Comparison of ENCODE assay signal across 18 cellular contexts in genomic region chr14:91503000-91503504, GRCh38. TPM values are rescaled to one million over a fixed set of nuclear protein-coding genes. Genes with fewer than 3 reads are reported as not detected.
DNase-seq lines count a peak whose midpoint lies in the region; ATAC-seq and TF ChIP-seq lines count a peak whose summit lies in the region.
"Had no signal": no experiment of that assay in that cellular context is flagged by ENCODE, and none has a peak within 500 bp of the region (broad histone marks: within the 10 kb centered on the region; RNA-seq: fewer than 3 reads in every experiment).

No MANE protein-coding gene starts in this region.

- no peaks in the 10 kb centered on the region for H3K27me3 Mint-ChIP-seq in activated naive CD4-positive, alpha-beta T cell treated with anti-CD3 and anti-CD28 coated beads, Interleukin-2, amount 50 U/mL, for 24 hours
- H3K27me3 Mint-ChIP-seq in T-cell (no peaks in the 10 kb centered on the region), memory B cell (no peaks in the 10 kb centered on the region)
- H3K27me3 Mint-ChIP-seq in stimulated activated naive B cell treated with anti-CD40 and anti-IgM and Interleukin-4, amounts not matched to agents 10 μg/mL and 1 μg/mL and 100 μg/mL, for 72 hours: no peaks in the 10 kb centered on the region
- no peaks in the 10 kb centered on the region for H3K27me3 Mint-ChIP-seq in activated T-helper 2 cell treated with anti-CD3 and anti-CD28 coated beads, Interferon-gamma antibody, Interleukin-2, Interleukin-4, amounts not matched to agents 10 μg/mL and 5 μg/mL and 100 μg/mL, durations not matched to agents 14 hours and 24 hours and 36 hours (ENCODE audit: low read depth)

- no peaks in the 10 kb centered on the region for H3K27me3 ChIP-seq in Peyer's patch
- H3K27me3 ChIP-seq: adrenal gland; BLaER1 treated with 17β-estradiol and CSF1 and Interleukin-3, amounts not matched to agents 10 nM and 100 nM; ovary had no signal

- H3K4me1 Mint-ChIP-seq in activated naive CD4-positive, alpha-beta T cell treated with anti-CD3 and anti-CD28 coated beads, Interleukin-2, amount 50 U/mL, for 24 hours: peaks cover 70% of the 10 kb centered on the region
- peaks cover 68 to 81% (median 79%) of the 10 kb centered on the region in 3 donors for H3K4me1 Mint-ChIP-seq in T-cell
- H3K4me1 Mint-ChIP-seq in memory B cell: peaks cover 24% of the 10 kb centered on the region
- H3K4me1 Mint-ChIP-seq in stimulated activated naive B cell treated with anti-CD40 and anti-IgM and Interleukin-4, amounts not matched to agents 10 μg/mL and 1 μg/mL and 100 μg/mL, for 72 hours: peaks cover 25 to 49% of the 10 kb centered on the region in 2 donors
- H3K4me1 Mint-ChIP-seq in activated T-helper 2 cell treated with anti-CD3 and anti-CD28 coated beads, Interferon-gamma antibody, Interleukin-2, Interleukin-4, amounts not matched to agents 10 μg/mL and 5 μg/mL and 100 μg/mL, durations not matched to agents 14 hours and 24 hours and 36 hours (ENCODE audit: low read depth): peaks cover 37% of the 10 kb centered on the region

- no peak for ATAC-seq in activated naive CD4-positive, alpha-beta T cell treated with anti-CD3 and anti-CD28 coated beads, Interleukin-2, amount 50 U/mL, for 72 hours
- ATAC-seq in T-cell (replicated peaks in 1 of 4) (no peak), memory B cell (ENCODE audit: low read depth) (no peak), left colon (no peak)
- ATAC-seq in stimulated activated naive B cell treated with anti-CD40 and anti-IgM and Interleukin-4, amounts not matched to agents 10 μg/mL and 1 μg/mL and 100 μg/mL, for 72 hours (replicated peaks): no peak
- ATAC-seq: sciatic nerve had no signal

- H3K9me3 ChIP-seq in Peyer's patch: no peaks in the 10 kb centered on the region
- H3K9me3 ChIP-seq: adrenal gland; BLaER1 treated with 17β-estradiol and CSF1 and Interleukin-3, amounts not matched to agents 10 nM and 100 nM; ovary had no signal

- H3K27ac Mint-ChIP-seq in activated naive CD4-positive, alpha-beta T cell treated with anti-CD3 and anti-CD28 coated beads, Interleukin-2, amount 50 U/mL, for 24 hours: peak overlapping the region; percentile 77
- H3K27ac Mint-ChIP-seq in activated naive CD4-positive, alpha-beta T cell treated with anti-CD3 and anti-CD28 coated beads, Interleukin-2, amount 50 U/mL, for 72 hours: no peak overlapping the region
- H3K27ac Mint-ChIP-seq in T-cell: peak overlapping the region in 1 of 2 donors; percentile 13
- peak overlapping the region; percentile 64 for H3K27ac Mint-ChIP-seq in memory B cell
- peak overlapping the region; percentile 52 for H3K27ac Mint-ChIP-seq in stimulated activated naive B cell treated with anti-CD40 and anti-IgM and Interleukin-4, amounts not matched to agents 10 μg/mL and 1 μg/mL and 100 μg/mL, for 72 hours
- no peak overlapping the region for H3K27ac Mint-ChIP-seq in activated T-helper 2 cell treated with anti-CD3 and anti-CD28 coated beads, Interferon-gamma antibody, Interleukin-2, Interleukin-4, amounts not matched to agents 10 μg/mL and 5 μg/mL and 100 μg/mL, durations not matched to agents 14 hours and 24 hours and 36 hours

- H3K36me3 ChIP-seq in Peyer's patch: peaks cover 0 to 27% (median 0%) of the 10 kb centered on the region in 3 donors
- H3K36me3 ChIP-seq: adrenal gland, ovary had no signal

- intact Hi-C loops in activated T-helper 2 cell treated with anti-CD3 and anti-CD28 coated beads, Interferon-gamma antibody, Interleukin-2, Interleukin-4, amounts not matched to agents 10 μg/mL and 5 μg/mL and 100 μg/mL, durations not matched to agents 14 hours and 24 hours and 36 hours (cut with micrococcal nuclease): no loop called here
- intact Hi-C loops in left colon (cut with DNase I, micrococcal nuclease): no loop called here

- CTCF ChIA-PET in T-cell (lab: Charles Lee): no interaction called here

- no peak for TF ChIP-seq POLR2A in Peyer's patch (IDR thresholded peaks at IDR 0.05)

- H3K36me3 Mint-ChIP-seq in activated naive CD4-positive, alpha-beta T cell treated with anti-CD3 and anti-CD28 coated beads, Interleukin-2, amount 50 U/mL, for 24 hours: peaks cover 15% of the 10 kb centered on the region
- H3K36me3 Mint-ChIP-seq in activated naive CD4-positive, alpha-beta T cell treated with anti-CD3 and anti-CD28 coated beads, Interleukin-2, amount 50 U/mL, for 72 hours: peaks cover 1 to 62% of the 10 kb centered on the region in 2 donors
- H3K36me3 Mint-ChIP-seq in T-cell (peaks cover 35% of the 10 kb centered on the region), memory B cell (peaks cover 10% of the 10 kb centered on the region)
- peaks cover 29 to 42% of the 10 kb centered on the region in 2 donors for H3K36me3 Mint-ChIP-seq in stimulated activated naive B cell treated with anti-CD40 and anti-IgM and Interleukin-4, amounts not matched to agents 10 μg/mL and 1 μg/mL and 100 μg/mL, for 72 hours
- peaks cover 64% of the 10 kb centered on the region for H3K36me3 Mint-ChIP-seq in activated T-helper 2 cell treated with anti-CD3 and anti-CD28 coated beads, Interferon-gamma antibody, Interleukin-2, Interleukin-4, amounts not matched to agents 10 μg/mL and 5 μg/mL and 100 μg/mL, durations not matched to agents 14 hours and 24 hours and 36 hours (ENCODE audit: low read depth)

- no peak for DNase-seq in activated naive CD4-positive, alpha-beta T cell treated with anti-CD3 and anti-CD28 coated beads, Interleukin-2, amount 50 U/mL, for 72 hours (ENCODE audit: low spot score in 2 of 2)
- no peak for DNase-seq in T-cell
- DNase-seq in memory B cell (ENCODE audit: low spot score in 2 of 2): no peak
- DNase-seq in stimulated activated naive B cell treated with anti-CD40 and anti-IgM and Interleukin-4, amounts not matched to agents 10 μg/mL and 1 μg/mL and 100 μg/mL, for 72 hours: no peak
- DNase-seq in activated T-helper 2 cell treated with anti-CD3 and anti-CD28 coated beads, Interferon-gamma antibody, Interleukin-2, Interleukin-4, amounts not matched to agents 10 μg/mL and 5 μg/mL and 100 μg/mL, durations not matched to agents 14 hours and 24 hours and 36 hours (ENCODE audit: low spot score): no peak
- no peak for DNase-seq in left colon
- DNase-seq in Peyer's patch: no peak
- DNase-seq: ACHN, adrenal gland, H9, NCI-H146, NCI-H69, ovary, T1000 had no signal

- POLR2A ChIA-PET in T-cell (lab: Charles Lee): interaction anchor here in 1 of 2 donors (0.7 kb wide), 1 partner anchor 48 kb away, joined by 3 read pairs; no protein-coding TSS in a partner anchor

- H3K4me3 ChIP-seq in Peyer's patch: no peak overlapping the region
- H3K4me3 ChIP-seq: adrenal gland; BLaER1 treated with 17β-estradiol and CSF1 and Interleukin-3, amounts not matched to agents 10 nM and 100 nM; coronary artery; ovary had no signal

- H3K4me1 ChIP-seq in Peyer's patch: peaks cover 0 to 26% (median 7%) of the 10 kb centered on the region in 4 donors

- no peaks in the 10 kb centered on the region for H3K9me3 Mint-ChIP-seq in activated naive CD4-positive, alpha-beta T cell treated with anti-CD3 and anti-CD28 coated beads, Interleukin-2, amount 50 U/mL, for 24 hours
- no peaks in the 10 kb centered on the region for H3K9me3 Mint-ChIP-seq in activated naive CD4-positive, alpha-beta T cell treated with anti-CD3 and anti-CD28 coated beads, Interleukin-2, amount 50 U/mL, for 72 hours
- no peaks in the 10 kb centered on the region for H3K9me3 Mint-ChIP-seq in T-cell
- H3K9me3 Mint-ChIP-seq in memory B cell: no peaks in the 10 kb centered on the region
- no peaks in the 10 kb centered on the region for H3K9me3 Mint-ChIP-seq in stimulated activated naive B cell treated with anti-CD40 and anti-IgM and Interleukin-4, amounts not matched to agents 10 μg/mL and 1 μg/mL and 100 μg/mL, for 72 hours
- H3K9me3 Mint-ChIP-seq in activated T-helper 2 cell treated with anti-CD3 and anti-CD28 coated beads, Interferon-gamma antibody, Interleukin-2, Interleukin-4, amounts not matched to agents 10 μg/mL and 5 μg/mL and 100 μg/mL, durations not matched to agents 14 hours and 24 hours and 36 hours: no peaks in the 10 kb centered on the region
- H3K9me3 Mint-ChIP-seq: H9 had no signal

- TF ChIP-seq CTCF in Peyer's patch (IDR thresholded peaks at IDR 0.05): no peak

- H3K4me3 Mint-ChIP-seq in activated naive CD4-positive, alpha-beta T cell treated with anti-CD3 and anti-CD28 coated beads, Interleukin-2, amount 50 U/mL, for 24 hours: peak overlapping the region; percentile 66
- H3K4me3 Mint-ChIP-seq in T-cell (peak overlapping the region in 2 of 3 donors; percentile 9 to 50), memory B cell (no peak overlapping the region)
- peak overlapping the region in 1 of 2 donors; percentile 37 for H3K4me3 Mint-ChIP-seq in stimulated activated naive B cell treated with anti-CD40 and anti-IgM and Interleukin-4, amounts not matched to agents 10 μg/mL and 1 μg/mL and 100 μg/mL, for 72 hours
- H3K4me3 Mint-ChIP-seq in activated T-helper 2 cell treated with anti-CD3 and anti-CD28 coated beads, Interferon-gamma antibody, Interleukin-2, Interleukin-4, amounts not matched to agents 10 μg/mL and 5 μg/mL and 100 μg/mL, durations not matched to agents 14 hours and 24 hours and 36 hours (ENCODE audit: low read depth): no peak overlapping the region
- H3K4me3 Mint-ChIP-seq: H9 had no signal

- no peak overlapping the region for H3K27ac ChIP-seq in Peyer's patch
- H3K27ac ChIP-seq: adrenal gland; BLaER1 treated with 17β-estradiol and CSF1 and Interleukin-3, amounts not matched to agents 10 nM and 100 nM; coronary artery; ovary had no signal

RNA-seq across cellular contexts. Expression of gene PPP4R3A, which starts 7.1 kb away (rescaled TPM):
- 100 to 1,000 TPM; 103 to 138 TPM for total RNA-seq in activated naive CD4-positive, alpha-beta T cell treated with anti-CD3 and anti-CD28 coated beads, Interleukin-2, amount 50 U/mL, for 72 hours
- total RNA-seq in T-cell: 100 to 1,000 TPM; 158 to 200 (median 169) TPM
- total RNA-seq in activated T-helper 2 cell treated with anti-CD3 and anti-CD28 coated beads, Interferon-gamma antibody, Interleukin-2, Interleukin-4, amounts not matched to agents 10 μg/mL and 5 μg/mL and 100 μg/mL, durations not matched to agents 14 hours and 24 hours and 36 hours: 104 and 121 TPM in 2 replicates
- 10 to 100 TPM; 74.5 to 84.3 TPM for total RNA-seq in left colon
- 100 to 1,000 TPM; 103 to 194 (median 116) TPM for total RNA-seq in Peyer's patch

Comparison
In these comparisons a context has a peak if more than half of its experiments do, and no peak if none do; other contexts are left out.
1. H3K27ac Mint-ChIP-seq: peak in activated naive CD4-positive, alpha-beta T cell treated with anti-CD3 and anti-CD28 coated beads, Interleukin-2, amount 50 U/mL, for 24 hours (single experiment), memory B cell (single experiment) and stimulated activated naive B cell treated with anti-CD40 and anti-IgM and Interleukin-4, amounts not matched to agents 10 μg/mL and 1 μg/mL and 100 μg/mL, for 72 hours (single experiment); none in activated naive CD4-positive, alpha-beta T cell treated with anti-CD3 and anti-CD28 coated beads, Interleukin-2, amount 50 U/mL, for 72 hours (0 of 2) and activated T-helper 2 cell treated with anti-CD3 and anti-CD28 coated beads, Interferon-gamma antibody, Interleukin-2, Interleukin-4, amounts not matched to agents 10 μg/mL and 5 μg/mL and 100 μg/mL, durations not matched to agents 14 hours and 24 hours and 36 hours (single experiment).
2. H3K4me3 Mint-ChIP-seq: peak in activated naive CD4-positive, alpha-beta T cell treated with anti-CD3 and anti-CD28 coated beads, Interleukin-2, amount 50 U/mL, for 24 hours (single experiment) and T-cell (2 of 3); none in memory B cell (single experiment) and activated T-helper 2 cell treated with anti-CD3 and anti-CD28 coated beads, Interferon-gamma antibody, Interleukin-2, Interleukin-4, amounts not matched to agents 10 μg/mL and 5 μg/mL and 100 μg/mL, durations not matched to agents 14 hours and 24 hours and 36 hours (single experiment).